Comparison of ENCODE assay signal across 8 cellular contexts in the genomic region with DNA sequence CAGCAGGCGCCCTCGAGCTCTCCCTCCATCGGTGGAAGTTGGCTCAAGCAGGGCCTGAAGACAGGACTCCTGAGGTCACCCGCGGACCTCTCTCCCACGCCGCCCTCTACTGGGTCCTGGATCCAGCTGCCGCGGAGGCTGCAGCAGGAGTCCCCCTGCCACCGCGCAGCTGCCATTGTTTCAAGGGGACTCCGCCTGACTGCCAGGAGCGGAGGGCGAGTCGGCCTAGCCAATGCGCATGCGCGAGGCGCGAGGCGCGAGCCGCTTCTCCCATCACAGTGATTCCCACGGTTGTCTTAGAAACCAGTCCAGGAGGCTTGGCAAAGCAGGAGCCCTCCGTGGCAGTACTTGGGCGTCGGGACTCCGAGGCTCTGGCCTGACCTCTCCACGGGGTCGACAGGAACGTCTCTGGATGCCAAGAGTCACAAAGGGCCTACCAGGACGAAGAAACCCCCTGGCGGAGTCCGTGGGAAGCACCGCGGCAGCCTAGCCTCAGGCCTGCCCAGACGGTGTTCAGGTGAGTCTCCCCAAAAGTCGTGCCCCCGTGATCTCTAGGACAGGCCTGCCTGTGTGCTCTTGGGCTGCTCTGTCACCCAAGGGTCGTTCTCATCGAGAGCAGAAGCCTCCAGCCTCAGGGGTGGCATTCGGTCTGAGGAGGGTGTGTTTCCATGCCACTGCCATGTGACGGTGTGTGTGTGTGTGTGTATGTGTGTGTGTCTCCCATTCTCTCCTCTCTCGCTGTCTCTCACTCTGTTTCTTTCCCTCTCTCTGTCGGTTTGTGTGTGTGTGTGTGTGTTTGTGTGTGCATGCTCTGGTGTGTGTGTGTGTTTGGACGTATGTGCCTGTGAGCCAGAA.
DNase-seq lines count a peak whose midpoint lies in the region; ATAC-seq and TF ChIP-seq lines count a peak whose summit lies in the region.

No MANE protein-coding gene starts in this region.

- TF ChIP-seq EP300 in ovary (IDR thresholded peaks at IDR 0.05) (no peak), tibial nerve (IDR thresholded peaks at IDR 0.05) (no peak)

- TF ChIP-seq CTCF in ovary (IDR thresholded peaks at IDR 0.05) (peak in 2 of 3 donors; percentile 8 to 38), tibial nerve (IDR thresholded peaks at IDR 0.05) (peak in 2 of 5 experiments; percentile 25 to 28), BE2C (IDR thresholded peaks at IDR 0.05; ENCODE audit: low read depth, low read length) (no peak)

- WGBS in ovary, 3 donors = 27 to 56% (median 49%) methylated on average over 37 to 46 of the region's 46 CpGs
- 34 to 65% methylated on average over 12 to 28 of the region's 46 CpGs for WGBS in tibial nerve, 2 donors

- peak; percentile 81 for ATAC-seq in GM21576 (IDR thresholded peaks at IDR 0.05; ENCODE audit: unreplicated experiment)
- peak; percentile 26 for ATAC-seq in esophagus mucosa

- H3K36me3 ChIP-seq in ovary (no peaks in the 10 kb centered on the region), tibial nerve (no peaks in the 10 kb centered on the region), BE2C (no peaks in the 10 kb centered on the region)

- peaks cover 3% of the 10 kb centered on the region for H3K4me1 ChIP-seq in ovary (ENCODE audit: insufficient read depth)
- H3K4me1 ChIP-seq in tibial nerve = peaks cover 0 to 6% (median 0%) of the 10 kb centered on the region in 4 donors
- no peaks in the 10 kb centered on the region for H3K4me1 ChIP-seq in BE2C

- no peaks in the 10 kb centered on the region for H3K27me3 ChIP-seq in ovary
- no peaks in the 10 kb centered on the region for H3K27me3 ChIP-seq in tibial nerve
- H3K27me3 ChIP-seq in BE2C = no peaks in the 10 kb centered on the region

- H3K27ac ChIP-seq in ovary = no peak overlapping the region
- H3K27ac ChIP-seq in tibial nerve = no peak overlapping the region

- DNase-seq in DMS153 (lab: John Stamatoyannopoulos, UW) (peak; percentile 46), NCI-H1105 (lab: John Stamatoyannopoulos, UW) (peak; percentile 83), ovary (peak; percentile 55 to 71 (median 58)), tibial nerve (ENCODE audit: low spot score in 2 of 2) (no peak), BE2C (no peak)
- DNase-seq in activated CD8-positive, alpha-beta memory T cell treated with anti-CD3 and anti-CD28 coated beads for 24 hours = peak; percentile 85

- H3K9me3 ChIP-seq in ovary = no peaks in the 10 kb centered on the region
- no peaks in the 10 kb centered on the region for H3K9me3 ChIP-seq in tibial nerve
- no peaks in the 10 kb centered on the region for H3K9me3 ChIP-seq in BE2C

- H3K4me3 ChIP-seq in ovary (peak overlapping the region; percentile 31), tibial nerve (peak overlapping the region; percentile 14 to 42 (median 38)), BE2C (ENCODE audit: low read depth, low read length) (no peak overlapping the region)

- TF ChIP-seq POLR2A in ovary (IDR thresholded peaks at IDR 0.05) = no peak
- no peak for TF ChIP-seq POLR2A in tibial nerve (IDR thresholded peaks at IDR 0.05)

- intact Hi-C loops in ovary (cut with DNase I) = no loop called here

Comparison
In these comparisons a context has a peak if more than half of its experiments do, and no peak if none do; other contexts are left out.
1. DNase-seq: peak in DMS153 (single experiment), NCI-H1105 (single experiment), activated CD8-positive, alpha-beta memory T cell treated with anti-CD3 and anti-CD28 coated beads for 24 hours (single experiment) and ovary (5 of 5); none in tibial nerve (0 of 2) and BE2C (single experiment).